In the genomic region with DNA sequence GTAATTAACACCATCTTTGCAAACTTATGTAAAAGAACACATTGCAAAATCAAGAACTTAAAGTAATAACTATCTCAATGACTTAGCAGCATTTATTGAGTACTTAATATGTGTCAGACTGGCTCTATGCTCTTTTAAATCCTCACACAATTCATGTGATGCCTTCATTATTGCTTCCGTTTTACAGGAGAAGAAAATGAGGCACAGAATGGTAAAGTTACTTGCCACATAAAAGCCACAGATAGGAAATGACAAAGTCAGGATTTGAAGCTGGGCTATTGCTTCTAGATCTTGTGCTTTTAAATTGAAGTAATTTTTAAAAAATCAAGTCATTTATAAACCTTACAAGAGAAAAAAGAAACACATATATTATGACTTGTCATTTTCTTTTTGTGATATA, we compare ENCODE assay signal across 12 cellular contexts.
"Had no signal": no experiment of that assay in that cellular context is flagged by ENCODE, and none has a peak within 500 bp of the region (broad histone marks: within the 10 kb centered on the region; RNA-seq: fewer than 3 reads in every experiment).

No MANE protein-coding gene starts in this region.

- H3K9me3 Mint-ChIP-seq: activated CD4-positive, alpha-beta memory T cell treated with anti-CD3 and anti-CD28 coated beads for 36 hours had no signal

- ATAC-seq: activated CD8-positive, alpha-beta memory T cell treated with anti-CD3 and anti-CD28 coated beads, Interleukin-2, amount 10 ng/mL, durations not matched to agents 7 days and 5 days; gastroesophageal sphincter had no signal

- H3K36me3 ChIP-seq: cardiac muscle cell, sigmoid colon, thoracic aorta had no signal

- H3K4me3 Mint-ChIP-seq: activated CD4-positive, alpha-beta memory T cell treated with anti-CD3 and anti-CD28 coated beads for 36 hours; activated CD8-positive, alpha-beta memory T cell treated with anti-CD3 and anti-CD28 coated beads, Interleukin-2, amount 10 ng/mL, durations not matched to agents 7 days and 5 days had no signal

- H3K27ac ChIP-seq: cardiac muscle cell, dorsolateral prefrontal cortex, gastroesophageal sphincter, parathyroid adenoma, sigmoid colon, thoracic aorta, VCaP had no signal

- H3K27ac Mint-ChIP-seq: activated CD4-positive, alpha-beta memory T cell treated with anti-CD3 and anti-CD28 coated beads for 36 hours; activated CD8-positive, alpha-beta memory T cell treated with anti-CD3 and anti-CD28 coated beads, Interleukin-2, amount 10 ng/mL, durations not matched to agents 7 days and 5 days had no signal

- H3K9me3 ChIP-seq: gastroesophageal sphincter, sigmoid colon, thoracic aorta had no signal

- H3K4me1 ChIP-seq: gastroesophageal sphincter, parathyroid adenoma, sigmoid colon had no signal

- H3K27me3 ChIP-seq: cardiac muscle cell, dorsolateral prefrontal cortex, gastroesophageal sphincter, sigmoid colon had no signal

- H3K9ac ChIP-seq: parathyroid adenoma had no signal

- H3K4me3 ChIP-seq: cardiac muscle cell, dorsolateral prefrontal cortex, gastroesophageal sphincter, sigmoid colon, thoracic aorta had no signal

- H3K27me3 Mint-ChIP-seq: activated CD4-positive, alpha-beta memory T cell treated with anti-CD3 and anti-CD28 coated beads for 36 hours; activated CD8-positive, alpha-beta memory T cell treated with anti-CD3 and anti-CD28 coated beads, Interleukin-2, amount 10 ng/mL, durations not matched to agents 7 days and 5 days had no signal

- DNase-seq: activated CD4-positive, alpha-beta memory T cell treated with anti-CD3 and anti-CD28 coated beads for 36 hours; activated CD8-positive, alpha-beta memory T cell treated with anti-CD3 and anti-CD28 coated beads, Interleukin-2, amount 10 ng/mL, durations not matched to agents 7 days and 5 days; activated naive CD4-positive, alpha-beta T cell treated with anti-CD3 and anti-CD28 coated beads, Interleukin-2, amount 50 U/mL, for 16 hours; activated T-cell treated with anti-CD3 and anti-CD28 coated beads, Interleukin-2, amount 50 U/mL, for 1 hour; dorsolateral prefrontal cortex; sigmoid colon; stimulated activated CD4-positive, alpha-beta T cell treated with anti-CD3 and anti-CD28 coated beads, Interleukin-1b, Interleukin-23, amount 100 ng/mL, for 48 hours had no signal
